ENCODE assay signal across 1 cellular context in the genomic region with DNA sequence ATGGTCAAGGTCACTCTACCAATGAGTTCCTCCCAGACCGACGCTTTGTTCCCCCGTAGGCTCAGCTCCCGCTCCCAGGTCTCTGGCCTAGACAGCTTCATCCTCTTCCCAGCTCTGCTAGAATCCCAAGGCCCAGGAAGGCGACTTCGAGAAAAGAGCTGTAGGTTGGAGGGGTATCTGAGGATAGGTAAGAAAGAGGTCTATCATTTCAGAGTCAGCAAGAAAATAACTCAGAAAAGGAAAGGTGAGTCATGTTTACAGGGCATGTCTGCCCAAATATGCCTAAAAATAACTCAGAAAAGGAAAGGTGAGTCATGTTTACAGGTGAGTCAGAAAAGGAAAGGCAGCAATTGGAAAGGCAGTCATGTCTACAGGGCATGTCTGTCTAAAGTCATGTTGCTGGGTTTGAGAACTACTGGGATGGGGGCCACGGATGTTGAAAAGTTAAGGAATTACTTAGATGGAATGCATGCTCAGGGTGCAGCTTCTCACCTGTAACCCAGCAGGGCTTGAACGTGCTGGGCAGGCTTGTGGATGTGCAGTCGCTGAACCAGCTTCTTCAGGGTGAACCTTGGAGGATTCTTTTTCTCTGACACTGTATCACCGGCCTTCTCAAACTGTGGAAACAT.
TF ChIP-seq lines count a peak whose summit lies in the region.

No MANE protein-coding gene starts in this region.

TF ChIP-seq in GM12878, 131 proteins besides CTCF, POLR2A, EP300 and RAD21:
- peak; percentile 64 for TF ChIP-seq JUNB (IDR thresholded peaks at IDR 0.05)
- TF ChIP-seq KAT2A (conservative IDR thresholded peaks at IDR 0.05; ENCODE audit: control insufficient read depth, low read depth, low read length): no peak
- 0 out of 4 replicates have a peak, but pooled peaks of 1 of the 2 experiments have one; percentile 41 for TF ChIP-seq ETV6 (conservative IDR thresholded peaks at IDR 0.05 in 1 of 2, IDR thresholded peaks at IDR 0.05 in 1 of 2; ENCODE audit: borderline replicate concordance in 1 of 2, low read depth in 1 of 2)
- TF ChIP-seq, protein P1, sequence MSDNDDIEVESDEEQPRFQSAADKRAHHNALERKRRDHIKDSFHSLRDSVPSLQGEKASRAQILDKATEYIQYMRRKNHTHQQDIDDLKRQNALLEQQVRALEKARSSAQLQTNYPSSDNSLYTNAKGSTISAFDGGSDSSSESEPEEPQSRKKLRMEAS (IDR thresholded peaks at IDR 0.05; ENCODE audit: low read depth, low read length): no peak
- TF ChIP-seq, protein P2, sequence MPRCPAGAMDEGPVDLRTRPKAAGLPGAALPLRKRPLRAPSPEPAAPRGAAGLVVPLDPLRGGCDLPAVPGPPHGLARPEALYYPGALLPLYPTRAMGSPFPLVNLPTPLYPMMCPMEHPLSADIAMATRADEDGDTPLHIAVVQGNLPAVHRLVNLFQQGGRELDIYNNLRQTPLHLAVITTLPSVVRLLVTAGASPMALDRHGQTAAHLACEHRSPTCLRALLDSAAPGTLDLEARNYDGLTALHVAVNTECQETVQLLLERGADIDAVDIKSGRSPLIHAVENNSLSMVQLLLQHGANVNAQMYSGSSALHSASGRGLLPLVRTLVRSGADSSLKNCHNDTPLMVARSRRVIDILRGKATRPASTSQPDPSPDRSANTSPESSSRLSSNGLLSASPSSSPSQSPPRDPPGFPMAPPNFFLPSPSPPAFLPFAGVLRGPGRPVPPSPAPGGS (IDR thresholded peaks at IDR 0.05; ENCODE audit: borderline replicate concordance, insufficient read depth, low read depth, low read length, poor library complexity, severe bottlenecking): peak; percentile 69
